In the genomic region with DNA sequence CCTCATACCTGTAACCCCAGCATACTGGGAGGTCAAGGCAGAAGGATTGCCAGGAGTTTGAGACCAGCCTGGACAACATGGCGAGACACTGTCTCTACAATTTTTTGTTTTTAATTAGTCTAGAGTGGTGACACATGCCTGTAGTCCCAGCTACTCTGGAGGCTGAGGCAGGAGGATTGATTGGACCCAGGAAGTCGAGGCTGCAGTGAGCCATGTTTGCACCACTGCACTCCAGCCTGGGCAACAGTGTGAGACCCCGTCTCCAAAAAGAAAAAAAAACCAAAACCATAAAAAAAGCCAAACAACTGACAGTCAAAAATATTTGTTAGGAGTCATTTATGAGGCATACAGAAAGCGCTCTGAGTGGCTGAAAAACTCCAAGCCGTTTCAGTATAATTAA, we compare ENCODE assay signal across 30 cellular contexts.
"Had no signal": no experiment of that assay in that cellular context is flagged by ENCODE, and none has a peak within 500 bp of the region (broad histone marks: within the 10 kb centered on the region; RNA-seq: fewer than 3 reads in every experiment).

No MANE protein-coding gene starts in this region.

- H3K9me3 Mint-ChIP-seq: naive B cell; naive thymus-derived CD8-positive, alpha-beta T cell; natural killer cell treated with Interleukin-12 subunit alpha and Interleukin-12 subunit beta and Interleukin-15 and Interleukin-18, amount 100 ng/mL, for 72 hours; nephron progenitor cell; neural crest cell; stimulated activated memory B cell treated with anti-CD40 and anti-IgM and Interleukin-4, amounts not matched to agents 10 μg/mL and 1 μg/mL and 100 μg/mL, for 72 hours; stimulated activated naive CD8-positive, alpha-beta T cell treated with anti-CD3 and anti-CD28 coated beads, Interleukin-15, amount 100 ng/mL, for 72 hours; type B pancreatic cell had no signal

- ATAC-seq: naive thymus-derived CD8-positive, alpha-beta T cell; natural killer cell treated with Interleukin-12 subunit alpha and Interleukin-12 subunit beta and Interleukin-15 and Interleukin-18, amount 100 ng/mL, for 72 hours; psoas muscle; right cardiac atrium; sciatic nerve; stimulated activated memory B cell treated with anti-CD40 and anti-IgM and Interleukin-4, amounts not matched to agents 10 μg/mL and 1 μg/mL and 100 μg/mL, for 72 hours; stimulated activated naive CD8-positive, alpha-beta T cell treated with anti-CD3 and anti-CD28 coated beads, Interleukin-15, amount 100 ng/mL, for 72 hours; stimulated activated naive CD8-positive, alpha-beta T cell treated with anti-CD3 and anti-CD28 coated beads, Interleukin-15, Interleukin-2, amounts not matched to agents 100 U/mL and 50 U/mL, for 24 hours; upper lobe of right lung had no signal

- H2AFZ ChIP-seq: parathyroid adenoma had no signal

- H3K4me3 ChIP-seq: ovary, psoas muscle, skin epidermis, suprapubic skin, testis, tibial artery, transverse colon, upper lobe of right lung, uterus had no signal

- H3K27ac ChIP-seq: ovary, parathyroid adenoma, psoas muscle, skin epidermis, suprapubic skin, testis, tibial artery, transverse colon, upper lobe of right lung, uterus had no signal

- DNase-seq: naive B cell; naive thymus-derived CD8-positive, alpha-beta T cell; nephron progenitor cell; occipital lobe; ovary; posterior cingulate gyrus; psoas muscle; right cardiac atrium; stimulated activated CD4-positive, alpha-beta T cell treated with anti-CD3 and anti-CD28 coated beads, Interleukin-1b, Interleukin-23, amount 100 ng/mL, for 48 hours; stimulated activated CD4-positive, alpha-beta T cell treated with anti-CD3 and anti-CD28 coated beads, Interleukin-4, amount 100 ng/mL, for 1 hour; stimulated activated CD4-positive, alpha-beta T cell treated with anti-CD3 and anti-CD28 coated beads, Interleukin-4, amount 100 ng/mL, for 4 hours; stimulated activated CD8-positive, alpha-beta memory T cell treated with anti-CD3 and anti-CD28 coated beads, Interleukin-4, amount 100 ng/mL, for 48 hours; stimulated activated naive CD4-positive, alpha-beta T cell; stimulated activated naive CD8-positive, alpha-beta T cell treated with anti-CD3 and anti-CD28 coated beads, Interleukin-15, amount 100 ng/mL, for 72 hours; stimulated activated naive CD8-positive, alpha-beta T cell treated with anti-CD3 and anti-CD28 coated beads, Interleukin-15, Interleukin-2, amounts not matched to agents 100 U/mL and 50 U/mL, for 24 hours; substantia nigra; testis; tibial artery; transverse colon; upper lobe of right lung; uterus had no signal

- H3K4me1 Mint-ChIP-seq: naive B cell; naive thymus-derived CD8-positive, alpha-beta T cell; stimulated activated memory B cell treated with anti-CD40 and anti-IgM and Interleukin-4, amounts not matched to agents 10 μg/mL and 1 μg/mL and 100 μg/mL, for 72 hours; stimulated activated naive CD8-positive, alpha-beta T cell treated with anti-CD3 and anti-CD28 coated beads, Interleukin-15, amount 100 ng/mL, for 72 hours had no signal

- H3K27ac Mint-ChIP-seq: naive B cell; naive thymus-derived CD8-positive, alpha-beta T cell; natural killer cell treated with Interleukin-12 subunit alpha and Interleukin-12 subunit beta and Interleukin-15 and Interleukin-18, amount 100 ng/mL, for 72 hours; nephron progenitor cell; progenitor cell of endocrine pancreas; stimulated activated memory B cell treated with anti-CD40 and anti-IgM and Interleukin-4, amounts not matched to agents 10 μg/mL and 1 μg/mL and 100 μg/mL, for 72 hours; stimulated activated naive CD8-positive, alpha-beta T cell treated with anti-CD3 and anti-CD28 coated beads, Interleukin-15, amount 100 ng/mL, for 72 hours; type B pancreatic cell had no signal

- H3K27me3 Mint-ChIP-seq: naive B cell; naive thymus-derived CD8-positive, alpha-beta T cell; natural killer cell treated with Interleukin-12 subunit alpha and Interleukin-12 subunit beta and Interleukin-15 and Interleukin-18, amount 100 ng/mL, for 72 hours; progenitor cell of endocrine pancreas; stimulated activated memory B cell treated with anti-CD40 and anti-IgM and Interleukin-4, amounts not matched to agents 10 μg/mL and 1 μg/mL and 100 μg/mL, for 72 hours; stimulated activated naive CD8-positive, alpha-beta T cell treated with anti-CD3 and anti-CD28 coated beads, Interleukin-15, amount 100 ng/mL, for 72 hours; type B pancreatic cell had no signal

- H3K9ac ChIP-seq: parathyroid adenoma had no signal

- H3K27me3 ChIP-seq: ovary, suprapubic skin, testis, tibial artery, transverse colon, upper lobe of right lung, uterus had no signal

- H3K79me2 ChIP-seq: parathyroid adenoma had no signal

- H3K36me3 ChIP-seq: ovary, uterus had no signal

- H3K36me3 Mint-ChIP-seq: naive B cell; naive thymus-derived CD8-positive, alpha-beta T cell; natural killer cell treated with Interleukin-12 subunit alpha and Interleukin-12 subunit beta and Interleukin-15 and Interleukin-18, amount 100 ng/mL, for 72 hours; stimulated activated memory B cell treated with anti-CD40 and anti-IgM and Interleukin-4, amounts not matched to agents 10 μg/mL and 1 μg/mL and 100 μg/mL, for 72 hours had no signal

- H3K9me3 ChIP-seq: ovary, psoas muscle, suprapubic skin, testis, tibial artery, transverse colon, upper lobe of right lung, uterus had no signal

- H3K4me1 ChIP-seq: suprapubic skin, testis, tibial artery, transverse colon, uterus had no signal

- H3K4me3 Mint-ChIP-seq: naive B cell; naive thymus-derived CD8-positive, alpha-beta T cell; natural killer cell treated with Interleukin-12 subunit alpha and Interleukin-12 subunit beta and Interleukin-15 and Interleukin-18, amount 100 ng/mL, for 72 hours; nephron progenitor cell; neural crest cell; stimulated activated memory B cell treated with anti-CD40 and anti-IgM and Interleukin-4, amounts not matched to agents 10 μg/mL and 1 μg/mL and 100 μg/mL, for 72 hours; stimulated activated naive CD8-positive, alpha-beta T cell treated with anti-CD3 and anti-CD28 coated beads, Interleukin-15, amount 100 ng/mL, for 72 hours; type B pancreatic cell had no signal
